Comparison of ENCODE assay signal across 1 cellular context in genomic region chr15:63094495-63094931, GRCh38.
A peak's percentile ranks its signal among the peaks of the same experiment; 100 is the strongest.
TF ChIP-seq lines count a peak whose summit lies in the region.

No MANE protein-coding gene starts in this region.

TF ChIP-seq in SK-N-SH, 30 proteins besides CTCF, POLR2A, EP300 and RAD21:
- no peak for TF ChIP-seq ELF1 (IDR thresholded peaks at IDR 0.05)
- TF ChIP-seq NFIC (IDR thresholded peaks at IDR 0.05; ENCODE audit: borderline replicate concordance), result peak; percentile 37; the same call in 1 of the 2 replicates
- TF ChIP-seq CHD2 (IDR thresholded peaks at IDR 0.05; ENCODE audit: low read length, partially characterized antibody), result no peak
- no peak for TF ChIP-seq GATA2 (CRISPR knock-in tag; IDR thresholded peaks at IDR 0.05)
- TF ChIP-seq USF1 (IDR thresholded peaks at IDR 0.05; ENCODE audit: borderline replicate concordance, low read depth), result no peak
- TF ChIP-seq SMC3 (IDR thresholded peaks at IDR 0.05; ENCODE audit: low read depth, low read length), result no peak
- peak; percentile 32; the same call in 1 of the 2 replicates for TF ChIP-seq FOSL2 (IDR thresholded peaks at IDR 0.05; ENCODE audit: borderline replicate concordance, low read depth)
- TF ChIP-seq TCF12 (IDR thresholded peaks at IDR 0.05), result peak; percentile 35; the same call in 1 of the 2 replicates
- no peak for TF ChIP-seq ZBTB33 (IDR thresholded peaks at IDR 0.05; ENCODE audit: borderline replicate concordance, low read depth)
- no peak for TF ChIP-seq YY1 (IDR thresholded peaks at IDR 0.05; ENCODE audit: low read depth)
- TF ChIP-seq MEF2A (IDR thresholded peaks at IDR 0.05; ENCODE audit: borderline replicate concordance, low read depth), result no peak
- no peak for TF ChIP-seq TAF1 (IDR thresholded peaks at IDR 0.05; ENCODE audit: borderline replicate concordance, low read depth, low read length)
- no peak for TF ChIP-seq USF2 (IDR thresholded peaks at IDR 0.05; ENCODE audit: borderline replicate concordance, low read depth, low read length)
- no peak for TF ChIP-seq MXI1 (IDR thresholded peaks at IDR 0.05; ENCODE audit: low read depth, low read length)
- TF ChIP-seq GABPA (IDR thresholded peaks at IDR 0.05; ENCODE audit: low read depth), result no peak
- no peak for TF ChIP-seq EZH2phosphoT487 (IDR thresholded peaks at IDR 0.05; ENCODE audit: borderline replicate concordance, low read depth)
- TF ChIP-seq REST (IDR thresholded peaks at IDR 0.05; ENCODE audit: low read depth, low read length), result no peak
